ENCODE assay signal across 17 cellular contexts in the genomic region with DNA sequence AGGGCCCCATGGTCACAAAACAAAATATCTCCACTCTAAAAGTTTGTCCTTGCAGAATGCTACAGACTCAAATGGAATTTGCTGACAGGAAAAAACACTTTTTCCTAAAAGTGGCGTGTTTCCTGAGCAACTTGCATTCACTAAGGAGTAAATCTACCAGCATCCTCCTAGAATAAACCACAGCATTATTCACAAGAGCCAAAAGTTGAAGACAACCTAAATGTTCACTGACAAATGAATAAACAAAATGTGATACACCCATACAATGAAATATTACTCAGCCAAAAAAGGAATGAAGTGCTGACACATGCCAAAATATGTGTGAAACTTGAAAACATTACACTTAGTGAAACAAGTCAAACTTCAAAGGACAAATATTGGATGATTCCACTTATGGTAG. TPM values are rescaled to one million over a fixed set of nuclear protein-coding genes. Genes with fewer than 3 reads are reported as not detected.
DNase-seq lines count a peak whose midpoint lies in the region; ATAC-seq and TF ChIP-seq lines count a peak whose summit lies in the region.
"Had no signal": no experiment of that assay in that cellular context is flagged by ENCODE, and none has a peak within 500 bp of the region (broad histone marks: within the 10 kb centered on the region; RNA-seq: fewer than 3 reads in every experiment).

No MANE protein-coding gene starts in this region.

- no peak for ATAC-seq in GM18511 (IDR thresholded peaks at IDR 0.05; ENCODE audit: unreplicated experiment)
- ATAC-seq: activated T-cell treated with anti-CD3 and anti-CD28 coated beads, Interleukin-2, amount 50 U/mL, for 4 hours had no signal

- peaks cover 54% of the 10 kb centered on the region for H3K4me1 ChIP-seq in left ventricle myocardium inferior
- H3K4me1 ChIP-seq in uterus, result no peaks in the 10 kb centered on the region

- H3K4me3 ChIP-seq in left ventricle myocardium inferior (no peak overlapping the region), brain microvascular endothelial cell (ENCODE audit: low read depth, low read length) (no peak overlapping the region), uterus (no peak overlapping the region)
- H3K4me3 ChIP-seq: GM23338, neural progenitor cell, skin epidermis had no signal

- H3K36me3 ChIP-seq in left ventricle myocardium inferior (peaks cover 22% of the 10 kb centered on the region), brain microvascular endothelial cell (replicated peaks) (peaks cover 11% of the 10 kb centered on the region), uterus (no peaks in the 10 kb centered on the region)
- H3K36me3 ChIP-seq: neural progenitor cell had no signal

- no peak for TF ChIP-seq POLR2A in uterus (IDR thresholded peaks at IDR 0.05)

- H3K27me3 ChIP-seq in left ventricle myocardium inferior (ENCODE audit: low read depth), result no peaks in the 10 kb centered on the region
- no peaks in the 10 kb centered on the region for H3K27me3 ChIP-seq in brain microvascular endothelial cell (replicated peaks)
- H3K27me3 ChIP-seq in uterus, result no peaks in the 10 kb centered on the region
- H3K27me3 ChIP-seq: neural progenitor cell had no signal

- in situ Hi-C loops in brain microvascular endothelial cell (cut with HindIII; ENCODE audit: low pct_ligation_motif_present, low sequenced_read_pairs), result no loop called here

- intact Hi-C loops in left ventricle myocardium inferior (cut with micrococcal nuclease), result no loop called here
- intact Hi-C loops in cardiac septum (cut with DNase I), result loop anchor here (1.0 kb wide), 1 partner anchor 20 kb away; no protein-coding TSS in a partner anchor
- intact Hi-C loops in uterus (cut with DNase I; ENCODE audit: low total_unique reads), result no loop called here

- TF ChIP-seq CTCF in left ventricle myocardium inferior (IDR thresholded peaks at IDR 0.05; ENCODE audit: borderline replicate concordance) (no peak), brain microvascular endothelial cell (IDR thresholded peaks at IDR 0.05; ENCODE audit: low read depth, low read length, missing control alignments) (no peak), uterus (IDR thresholded peaks at IDR 0.05) (no peak)

- H3K27ac ChIP-seq in left ventricle myocardium inferior (replicated peaks), result peak overlapping the region; percentile 83
- H3K27ac ChIP-seq in brain microvascular endothelial cell, result peak overlapping the region; percentile 67
- H3K27ac ChIP-seq in uterus, result peak overlapping the region; percentile 67 to 81
- H3K27ac ChIP-seq: neural progenitor cell had no signal

- no peak for DNase-seq in left ventricle myocardium inferior
- DNase-seq in cardiac septum (ENCODE audit: low spot score), result no peak
- no peak for DNase-seq in brain microvascular endothelial cell
- DNase-seq in iris pigment epithelial cell (ENCODE audit: low read depth), result peak; percentile 86
- no peak for DNase-seq in uterus
- no peak for DNase-seq in Kasumi-1 (lab: John Stamatoyannopoulos, UW)
- no peak for DNase-seq in HPDE6-E6E7 (ENCODE audit: extremely low spot score)
- DNase-seq: activated CD4-positive, alpha-beta T cell treated with anti-CD3 and anti-CD28 coated beads, Interleukin-2, amount 10 ng/mL, durations not matched to agents 24 days and 14 days; activated T-cell treated with anti-CD3 and anti-CD28 coated beads, Interleukin-2, amount 50 U/mL, for 4 hours; aorta; NCI-H1694; NCI-H510A had no signal

- H3K9me3 ChIP-seq in left ventricle myocardium inferior (replicated peaks) (no peaks in the 10 kb centered on the region), uterus (no peaks in the 10 kb centered on the region)

RNA-seq across cellular contexts. Expression of a gene that starts 28.9 kb away (rescaled TPM):
- 122 TPM for total RNA-seq in left ventricle myocardium inferior
- total RNA-seq in cardiac septum, result 180 TPM
- 100 to 1,000 TPM in 2 of 4 donors, 10 to 100 TPM in 2; 28.7 to 106 (median 71.6) TPM for total RNA-seq in uterus
- total RNA-seq: T-helper 2 cell treated with Interferon-gamma antibody and Interleukin-4, amounts not matched to agents 100 ng/mL and 5 ng/mL, for 36 hours had no signal
